ENCODE assay signal across 10 cellular contexts in the genomic region with DNA sequence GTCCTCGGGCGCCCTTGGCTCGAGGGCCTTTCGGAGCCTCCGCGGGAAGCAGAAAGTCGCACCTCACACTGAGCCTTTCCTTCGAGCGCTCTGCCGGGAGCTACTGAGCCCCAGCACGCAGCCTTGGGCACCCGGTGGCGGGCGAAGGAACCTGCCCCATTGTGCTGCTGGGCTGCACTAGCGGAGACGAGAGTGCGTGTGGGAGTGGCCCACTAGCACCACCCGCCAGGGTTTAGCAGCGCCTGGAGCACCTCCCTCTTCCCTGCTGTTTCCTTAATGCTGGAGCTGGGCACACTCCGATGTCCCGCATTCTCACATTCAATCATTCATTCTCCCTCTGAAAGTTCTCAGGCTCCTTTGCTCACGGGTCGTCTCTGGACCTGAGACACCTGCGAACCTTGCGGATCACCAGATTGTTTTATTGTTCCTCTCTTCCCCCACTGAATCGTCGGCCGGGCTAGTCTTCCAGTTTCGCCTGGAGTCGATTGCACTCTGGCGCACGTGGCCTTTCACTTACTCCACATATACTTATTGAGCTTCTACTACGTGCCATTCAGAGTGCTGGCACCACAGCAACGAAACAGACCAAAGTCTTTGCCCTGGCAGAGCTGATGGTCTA. TPM values are rescaled to one million over a fixed set of nuclear protein-coding genes. Genes with fewer than 3 reads are reported as not detected.
A peak's percentile ranks its signal among the peaks of the same experiment; 100 is the strongest.
DNase-seq lines count a peak whose midpoint lies in the region; ATAC-seq and TF ChIP-seq lines count a peak whose summit lies in the region.
"Had no signal": no experiment of that assay in that cellular context is flagged by ENCODE, and none has a peak within 500 bp of the region (broad histone marks: within the 10 kb centered on the region; RNA-seq: fewer than 3 reads in every experiment).

No MANE protein-coding gene starts in this region.

- peaks cover 57% of the 10 kb centered on the region for H3K27me3 ChIP-seq in Panc1 (ENCODE audit: control insufficient read depth, insufficient read depth, low read length)

- peaks cover 11% of the 10 kb centered on the region for H3K4me1 ChIP-seq in Panc1 (ENCODE audit: control insufficient read depth, insufficient read depth, low read length)

- no peaks in the 10 kb centered on the region; the same call in 1 of the 2 replicates for H3K36me3 ChIP-seq in Panc1 (ENCODE audit: control insufficient read depth, insufficient read depth, low read length)

- POLR2A ChIA-PET in Panc1 (lab: Charles Lee) = no interaction called here
- POLR2A ChIA-PET in activated CD4-positive, alpha-beta T cell treated with anti-CD3 and anti-CD28 coated beads for 36 hours (lab: Charles Lee) = interaction anchor here (0.6 kb wide), 2 partner anchors 12 to 238 kb away, joined by 3 to 4 read pairs; no protein-coding TSS in a partner anchor

- peaks cover 89% of the 10 kb centered on the region for H3K27me3 Mint-ChIP-seq in activated CD4-positive, alpha-beta T cell treated with anti-CD3 and anti-CD28 coated beads for 36 hours

- intact Hi-C loops in Panc1 (cut with micrococcal nuclease; ENCODE audit: unreplicated experiment) = loop anchor here (5.0 kb wide), 1 partner anchor 245 kb away; no protein-coding TSS in a partner anchor
- intact Hi-C loops in left colon (cut with DNase I, micrococcal nuclease) = no loop called here
- intact Hi-C loops in activated CD4-positive, alpha-beta T cell treated with anti-CD3 and anti-CD28 coated beads for 36 hours (cut with DNase I, micrococcal nuclease) = no loop called here

- peaks cover 3% of the 10 kb centered on the region for H3K36me3 Mint-ChIP-seq in activated CD4-positive, alpha-beta T cell treated with anti-CD3 and anti-CD28 coated beads for 36 hours (ENCODE audit: low read depth)

- CTCF ChIA-PET in Panc1 (lab: Charles Lee) = no interaction called here
- CTCF ChIA-PET in activated CD4-positive, alpha-beta T cell treated with anti-CD3 and anti-CD28 coated beads for 36 hours (lab: Charles Lee) = interaction anchor here (2.5 kb wide), 1 partner anchor 11 kb away, joined by 15 read pairs; no protein-coding TSS in a partner anchor

- DNase-seq in ACHN (peak; percentile 43), EH (ENCODE audit: low read depth) (peak; percentile 39), Panc1 (ENCODE audit: low read depth, low spot score) (no peak), left colon (peak in 1 of 2 donors; percentile 61), AG08396 (ENCODE audit: low spot score) (no peak)
- DNase-seq in activated CD4-positive, alpha-beta T cell treated with anti-CD3 and anti-CD28 coated beads for 36 hours = no peak
- DNase-seq: activated CD4-positive, alpha-beta T cell treated with anti-CD3 and anti-CD28 coated beads, Interleukin-2, amount 50 U/mL, for 1 hour; substantia nigra had no signal

- H3K4me3 Mint-ChIP-seq in activated CD4-positive, alpha-beta T cell treated with anti-CD3 and anti-CD28 coated beads for 36 hours = no peak overlapping the region

- H3K4me3 ChIP-seq in Panc1 (ENCODE audit: low read depth in 2 of 2, low read length in 2 of 2) = peak overlapping the region in 1 of 2 experiments; percentile 57; a peak in 2 of 4 replicates

- in situ Hi-C loops in ACHN (cut with HindIII; ENCODE audit: low pct_ligation_motif_present, low pct_unique_long_range_greater_than_20kb, low sequenced_read_pairs) (loop anchor here (25.0 kb wide), 1 partner anchor 255 kb away; no protein-coding TSS in a partner anchor), Panc1 (cut with HindIII; ENCODE audit: low pct_unique_long_range_greater_than_20kb, low sequenced_read_pairs) (no loop called here)

- no peak for TF ChIP-seq CTCF in Panc1 (IDR thresholded peaks at IDR 0.05)

- ATAC-seq in Panc1 (peak; percentile 66), left colon (peak; percentile 92), GM21367 (IDR thresholded peaks at IDR 0.05; ENCODE audit: unreplicated experiment) (no peak), HG03378 (IDR thresholded peaks at IDR 0.05; ENCODE audit: unreplicated experiment) (no peak)
- no peak for ATAC-seq in activated CD4-positive, alpha-beta T cell treated with anti-CD3 and anti-CD28 coated beads for 36 hours

- BruUV-seq in Panc1 (replicated peaks; lab: Mats Ljungman, UMichigan) = no TSS peak

- no peak overlapping the region for H3K27ac ChIP-seq in Panc1 (ENCODE audit: low read length)

- H3K9me3 Mint-ChIP-seq in activated CD4-positive, alpha-beta T cell treated with anti-CD3 and anti-CD28 coated beads for 36 hours (ENCODE audit: low read depth) = peaks cover 1% of the 10 kb centered on the region

- H3K27ac Mint-ChIP-seq in activated CD4-positive, alpha-beta T cell treated with anti-CD3 and anti-CD28 coated beads for 36 hours = no peak overlapping the region

- peaks cover 23% of the 10 kb centered on the region for H3K4me1 Mint-ChIP-seq in activated CD4-positive, alpha-beta T cell treated with anti-CD3 and anti-CD28 coated beads for 36 hours

- no peaks in the 10 kb centered on the region for H3K9me3 ChIP-seq in Panc1 (ENCODE audit: control insufficient read depth, insufficient read depth, low read depth, low read length)

RNA-seq across cellular contexts. Expression of a gene that starts 8.4 kb away (rescaled TPM):
- not detected for total RNA-seq in Panc1 (2021; ENCODE audit: unreplicated experiment)
- polyA plus RNA-seq in Panc1 (2012; ENCODE audit: insufficient read length) = not detected
- not detected for total RNA-seq in left colon
- not detected for total RNA-seq in activated CD4-positive, alpha-beta T cell treated with anti-CD3 and anti-CD28 coated beads for 36 hours

Comparison
In these comparisons a context has a peak if more than half of its experiments do, and no peak if none do; other contexts are left out.
1. DNase-seq: peak in ACHN (single experiment) and EH (single experiment); none in Panc1 (single experiment), activated CD4-positive, alpha-beta T cell treated with anti-CD3 and anti-CD28 coated beads for 36 hours (single experiment) and AG08396 (single experiment).
2. ATAC-seq: peak in Panc1 (single experiment) and left colon (single experiment); none in GM21367 (single experiment), HG03378 (single experiment) and activated CD4-positive, alpha-beta T cell treated with anti-CD3 and anti-CD28 coated beads for 36 hours (single experiment).